ENCODE assay signal across 24 cellular contexts in genomic region chr9:108567571-108567970, GRCh38.
"Had no signal": no experiment of that assay in that cellular context is flagged by ENCODE, and none has a peak within 500 bp of the region (broad histone marks: within the 10 kb centered on the region; RNA-seq: fewer than 3 reads in every experiment).

No MANE protein-coding gene starts in this region.

- H3K27me3 Mint-ChIP-seq: activated naive CD8-positive, alpha-beta T cell treated with anti-CD3 and anti-CD28 coated beads, Interleukin-2, amount 10 ng/mL, durations not matched to agents 7 days and 5 days had no signal

- H3K9me2 ChIP-seq: SK-N-SH had no signal

- H3K27ac Mint-ChIP-seq: activated CD8-positive, alpha-beta T cell treated with anti-CD3 and anti-CD28 coated beads, Interleukin-2, amount 10 ng/mL, durations not matched to agents 7 days and 5 days; activated naive CD8-positive, alpha-beta T cell treated with anti-CD3 and anti-CD28 coated beads, Interleukin-2, amount 10 ng/mL, durations not matched to agents 7 days and 5 days had no signal

- DNase-seq: activated CD4-positive, alpha-beta T cell treated with anti-CD3 and anti-CD28 coated beads for 48 hours; activated CD4-positive, alpha-beta T cell treated with anti-CD3 and anti-CD28 coated beads, Interleukin-2, amount 50 U/mL, for 4 hours; activated CD4-positive, CD25-positive, alpha-beta regulatory T cell treated with anti-CD3 and anti-CD28 coated beads, Interleukin-2, amount 50 U/mL, for 72 hours; activated CD8-positive, alpha-beta memory T cell treated with anti-CD3 and anti-CD28 coated beads, Interleukin-2, amount 50 U/mL, for 48 hours; activated CD8-positive, alpha-beta T cell treated with anti-CD3 and anti-CD28 coated beads, Interleukin-2, amount 10 ng/mL, durations not matched to agents 7 days and 5 days; activated naive CD4-positive, alpha-beta T cell treated with anti-CD3 and anti-CD28 coated beads, Interleukin-2, amount 50 U/mL, for 16 hours; activated naive CD8-positive, alpha-beta T cell treated with anti-CD3 and anti-CD28 coated beads, Interleukin-2, amount 10 ng/mL, durations not matched to agents 7 days and 5 days; activated T-cell treated with anti-CD3 and anti-CD28 coated beads, Interleukin-2, amount 50 U/mL, for 1 hour; adrenal gland; anterior cingulate cortex; caudate nucleus; Karpas-422; NCI-H1048; NCI-H1694; NCI-H2107; NCI-H2171 treated with DMSO at 0.1 percent for 48 hours; NCI-H226; NCI-H526; NCI-H82; Right ventricle myocardium superior; RPMI8226; SK-N-SH; T-helper 1 cell had no signal

- H3K36me3 ChIP-seq: adrenal gland, SJCRH30 had no signal

- ATAC-seq: activated CD8-positive, alpha-beta T cell treated with anti-CD3 and anti-CD28 coated beads, Interleukin-2, amount 10 ng/mL, durations not matched to agents 7 days and 5 days had no signal

- H3K27me3 ChIP-seq: SJCRH30 had no signal

- H3K27ac ChIP-seq: adrenal gland, SJCRH30 had no signal

- H3K9me3 ChIP-seq: adrenal gland, SJCRH30, SK-N-SH had no signal

- H3K9me3 Mint-ChIP-seq: activated naive CD8-positive, alpha-beta T cell treated with anti-CD3 and anti-CD28 coated beads, Interleukin-2, amount 10 ng/mL, durations not matched to agents 7 days and 5 days had no signal

- H3K4me3 ChIP-seq: adrenal gland, SJCRH30 had no signal

- H3K4me1 Mint-ChIP-seq: activated naive CD8-positive, alpha-beta T cell treated with anti-CD3 and anti-CD28 coated beads, Interleukin-2, amount 10 ng/mL, durations not matched to agents 7 days and 5 days had no signal

- H3K4me2 ChIP-seq: SK-N-SH had no signal

- H3K36me3 Mint-ChIP-seq: activated naive CD8-positive, alpha-beta T cell treated with anti-CD3 and anti-CD28 coated beads, Interleukin-2, amount 10 ng/mL, durations not matched to agents 7 days and 5 days had no signal

- H3K9ac ChIP-seq: SK-N-SH had no signal

- H3K4me3 Mint-ChIP-seq: activated CD8-positive, alpha-beta T cell treated with anti-CD3 and anti-CD28 coated beads, Interleukin-2, amount 10 ng/mL, durations not matched to agents 7 days and 5 days; activated naive CD8-positive, alpha-beta T cell treated with anti-CD3 and anti-CD28 coated beads, Interleukin-2, amount 10 ng/mL, durations not matched to agents 7 days and 5 days had no signal

- H3K4me1 ChIP-seq: adrenal gland, SJCRH30 had no signal
